10 cellular contexts compared by ENCODE assay signal in the genomic region with DNA sequence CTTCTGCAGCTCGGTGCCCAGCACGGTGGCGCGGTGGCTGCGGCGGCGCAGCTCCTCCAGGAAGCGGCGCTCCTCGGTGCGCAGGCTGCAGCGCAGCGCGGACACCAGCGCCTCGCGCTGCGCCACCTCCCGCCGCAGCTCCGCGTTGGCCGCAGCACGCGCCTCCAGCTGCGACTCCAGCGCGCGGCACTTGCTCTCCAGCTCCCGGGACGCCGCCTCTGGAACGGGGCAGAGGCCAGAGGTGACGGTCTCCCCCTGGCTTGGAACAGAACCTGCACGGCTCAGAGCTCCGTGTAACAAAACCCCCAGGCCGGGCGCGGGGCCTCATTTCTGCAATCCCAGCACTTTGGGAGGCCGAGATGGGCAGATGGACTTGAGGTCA.
DNase-seq lines count a peak whose midpoint lies in the region; ATAC-seq, FAIRE-seq and TF ChIP-seq lines count a peak whose summit lies in the region.
"Had no signal": no experiment of that assay in that cellular context is flagged by ENCODE, and none has a peak within 500 bp of the region (broad histone marks: within the 10 kb centered on the region; RNA-seq: fewer than 3 reads in every experiment).

No MANE protein-coding gene starts in this region.

- peaks cover 3% of the 10 kb centered on the region for H3K4me1 ChIP-seq in iPS-15b (ENCODE audit: control insufficient read depth, insufficient read depth, low read length)

- FAIRE-seq in RCC 7860 (lab: Jason Lieb, UNC), result no peak

- H3K4me3 ChIP-seq in iPS-15b (ENCODE audit: low read depth, low read length), result peak overlapping the region; percentile 32
- H3K4me3 ChIP-seq: SK-N-MC had no signal

- DNase-seq in activated CD4-positive, CD25-positive, alpha-beta regulatory T cell treated with anti-CD3 and anti-CD28 coated beads, Interleukin-2, amount 50 U/mL, for 72 hours, result no peak
- peak; percentile 39 for DNase-seq in stimulated activated CD4-positive, alpha-beta T cell treated with anti-CD3 and anti-CD28 coated beads, Interleukin-1b, Interleukin-23, amount 100 ng/mL, for 48 hours
- DNase-seq in GM20000 (ENCODE audit: low spot score), result no peak
- DNase-seq in NCI-H2081 (lab: John Stamatoyannopoulos, UW), result no peak
- DNase-seq in RCC 7860 (ENCODE audit: low spot score), result no peak

- no peaks in the 10 kb centered on the region for H3K9me3 ChIP-seq in iPS-15b (ENCODE audit: control insufficient read depth, insufficient read depth, low read length)
- H3K9me3 ChIP-seq: neutrophil had no signal

- no peaks in the 10 kb centered on the region for H3K36me3 ChIP-seq in iPS-15b (ENCODE audit: control insufficient read depth, insufficient read depth, low read length)
- H3K36me3 ChIP-seq: neutrophil had no signal

- H3K4me3 Mint-ChIP-seq in activated naive CD8-positive, alpha-beta T cell, result peak overlapping the region; percentile 54

- no peaks in the 10 kb centered on the region for H3K27me3 ChIP-seq in iPS-15b (ENCODE audit: control insufficient read depth, insufficient read depth, low read length)

- no peak for TF ChIP-seq CTCF in GM20000 (IDR thresholded peaks at IDR 0.05; ENCODE audit: extremely low read depth, missing control alignments)

- peaks cover 11% of the 10 kb centered on the region for H3K27me3 Mint-ChIP-seq in activated naive CD8-positive, alpha-beta T cell

- H3K9me3 Mint-ChIP-seq in activated naive CD8-positive, alpha-beta T cell (ENCODE audit: low read depth), result no peaks in the 10 kb centered on the region

- peak; percentile 73 to 78 for ATAC-seq in activated CD4-positive, CD25-positive, alpha-beta regulatory T cell treated with anti-CD3 and anti-CD28 coated beads, Interleukin-2, amount 50 U/mL, for 24 hours

- H3K9ac ChIP-seq in iPS-15b (ENCODE audit: low read depth, low read length), result peak overlapping the region; percentile 73

- no peak overlapping the region for H3K27ac Mint-ChIP-seq in activated naive CD8-positive, alpha-beta T cell

- H3K4me1 Mint-ChIP-seq in activated naive CD8-positive, alpha-beta T cell (ENCODE audit: low read depth), result peaks cover 6% of the 10 kb centered on the region

- no peaks in the 10 kb centered on the region for H3K36me3 Mint-ChIP-seq in activated naive CD8-positive, alpha-beta T cell
